In the genomic region with DNA sequence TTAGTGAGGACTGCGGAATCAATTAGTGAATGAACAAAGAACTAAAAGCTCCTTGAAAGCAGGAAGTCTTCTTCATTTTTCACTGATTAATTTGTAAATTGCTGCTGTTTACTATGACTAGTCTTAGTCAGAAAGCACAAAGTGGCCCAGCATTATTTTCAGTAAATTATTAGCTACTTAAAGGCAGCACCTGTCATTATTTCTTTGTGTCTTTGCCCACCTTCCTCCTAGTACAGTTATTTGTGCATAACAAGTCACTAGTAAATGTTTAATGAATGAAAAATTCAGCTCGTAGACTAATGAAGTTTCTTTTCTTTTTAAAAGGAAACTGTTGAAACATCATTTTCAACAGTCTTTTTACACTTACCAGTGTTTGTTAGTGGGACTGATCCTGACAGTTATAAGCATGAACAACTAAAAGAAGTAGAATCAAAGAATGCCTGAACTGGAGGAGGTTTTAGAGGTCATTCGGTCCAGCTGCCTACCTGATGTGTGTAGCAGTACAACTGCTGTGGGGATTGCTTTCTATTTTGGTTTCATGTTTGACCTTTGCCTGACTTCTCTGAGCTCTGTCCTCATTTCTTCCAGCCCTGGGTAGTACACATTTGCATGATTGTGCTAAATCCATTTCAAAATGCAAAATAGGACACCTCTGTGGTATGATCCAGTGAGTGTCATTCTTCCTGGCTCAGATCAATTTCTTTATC, we compare ENCODE assay signal across 11 cellular contexts.
DNase-seq lines count a peak whose midpoint lies in the region; ATAC-seq and TF ChIP-seq lines count a peak whose summit lies in the region.
"Had no signal": no experiment of that assay in that cellular context is flagged by ENCODE, and none has a peak within 500 bp of the region (broad histone marks: within the 10 kb centered on the region; RNA-seq: fewer than 3 reads in every experiment).

No MANE protein-coding gene starts in this region.

- peaks cover 3% of the 10 kb centered on the region for H3K9me3 Mint-ChIP-seq in activated CD4-positive, alpha-beta memory T cell treated with anti-CD3 and anti-CD28 coated beads, Interleukin-2, amount 10 ng/mL, durations not matched to agents 7 days and 5 days
- H3K9me3 Mint-ChIP-seq: stimulated activated naive CD8-positive, alpha-beta T cell treated with anti-CD3 and anti-CD28 coated beads, Interleukin-15, Interleukin-2, amounts not matched to agents 100 ng/mL and 50 ng/mL, for 24 hours had no signal

- CTCF ChIA-PET in activated CD4-positive, alpha-beta memory T cell treated with anti-CD3 and anti-CD28 coated beads, Interleukin-2, amount 10 ng/mL, durations not matched to agents 7 days and 5 days (lab: Charles Lee) = interaction anchor here (0.6 kb wide), 1 partner anchor 276 kb away, joined by 3 read pairs; no protein-coding TSS in a partner anchor

- no peaks in the 10 kb centered on the region for H3K27me3 Mint-ChIP-seq in activated CD4-positive, alpha-beta memory T cell treated with anti-CD3 and anti-CD28 coated beads, Interleukin-2, amount 10 ng/mL, durations not matched to agents 7 days and 5 days
- H3K27me3 Mint-ChIP-seq: stimulated activated naive CD8-positive, alpha-beta T cell treated with anti-CD3 and anti-CD28 coated beads, Interleukin-15, Interleukin-2, amounts not matched to agents 100 ng/mL and 50 ng/mL, for 24 hours had no signal

- peak; percentile 98 for ATAC-seq in GM19397 (IDR thresholded peaks at IDR 0.05; ENCODE audit: unreplicated experiment)
- ATAC-seq in HG02870 (IDR thresholded peaks at IDR 0.05; ENCODE audit: unreplicated experiment) = peak; percentile 99
- peak; percentile 95 for ATAC-seq in HG03571 (IDR thresholded peaks at IDR 0.05; ENCODE audit: unreplicated experiment)

- no peaks in the 10 kb centered on the region for H3K4me1 Mint-ChIP-seq in activated CD4-positive, alpha-beta memory T cell treated with anti-CD3 and anti-CD28 coated beads, Interleukin-2, amount 10 ng/mL, durations not matched to agents 7 days and 5 days

- POLR2A ChIA-PET in activated CD4-positive, alpha-beta memory T cell treated with anti-CD3 and anti-CD28 coated beads, Interleukin-2, amount 10 ng/mL, durations not matched to agents 7 days and 5 days (lab: Charles Lee) = no interaction called here

- no peaks in the 10 kb centered on the region; the same call in none of the 2 replicates for H3K9me3 ChIP-seq in BE2C

- no peaks in the 10 kb centered on the region for H3K27me3 ChIP-seq in BE2C

- no peaks in the 10 kb centered on the region for H3K4me1 ChIP-seq in BE2C

- H3K36me3 ChIP-seq in BE2C = no peaks in the 10 kb centered on the region

- peak; percentile 86 for DNase-seq in GM12865 (ENCODE audit: low read depth)
- no peak for DNase-seq in NCI-H128 (lab: John Stamatoyannopoulos, UW; ENCODE audit: unreplicated experiment)
- DNase-seq in NCI-H187 treated with DMSO at 0.1 percent for 48 hours (lab: John Stamatoyannopoulos, UW) = no peak
- no peak for DNase-seq in activated CD4-positive, alpha-beta memory T cell treated with anti-CD3 and anti-CD28 coated beads, Interleukin-2, amount 10 ng/mL, durations not matched to agents 7 days and 5 days
- no peak for DNase-seq in BE2C
- DNase-seq: GDM1, NCI-H1694 had no signal

- H3K27ac Mint-ChIP-seq in activated CD4-positive, alpha-beta memory T cell treated with anti-CD3 and anti-CD28 coated beads, Interleukin-2, amount 10 ng/mL, durations not matched to agents 7 days and 5 days = no peak overlapping the region
- H3K27ac Mint-ChIP-seq: stimulated activated naive CD8-positive, alpha-beta T cell treated with anti-CD3 and anti-CD28 coated beads, Interleukin-15, Interleukin-2, amounts not matched to agents 100 ng/mL and 50 ng/mL, for 24 hours had no signal

- no peak overlapping the region for H3K4me3 Mint-ChIP-seq in activated CD4-positive, alpha-beta memory T cell treated with anti-CD3 and anti-CD28 coated beads, Interleukin-2, amount 10 ng/mL, durations not matched to agents 7 days and 5 days
- H3K4me3 Mint-ChIP-seq: stimulated activated naive CD8-positive, alpha-beta T cell treated with anti-CD3 and anti-CD28 coated beads, Interleukin-15, Interleukin-2, amounts not matched to agents 100 ng/mL and 50 ng/mL, for 24 hours had no signal

- H3K4me3 ChIP-seq in GM12865 (ENCODE audit: low read depth, low read length) = peak overlapping the region; percentile 4; the same call in 1 of the 2 replicates
- H3K4me3 ChIP-seq in BE2C (ENCODE audit: low read depth, low read length) = no peak overlapping the region

- TF ChIP-seq CTCF in GM12865 (IDR thresholded peaks at IDR 0.05; ENCODE audit: insufficient read depth, low read depth, low read length, missing control alignments) (no peak), BE2C (IDR thresholded peaks at IDR 0.05; ENCODE audit: low read depth, low read length) (no peak)

- H3K36me3 Mint-ChIP-seq in activated CD4-positive, alpha-beta memory T cell treated with anti-CD3 and anti-CD28 coated beads, Interleukin-2, amount 10 ng/mL, durations not matched to agents 7 days and 5 days (ENCODE audit: low read depth) = no peaks in the 10 kb centered on the region
